In genomic region chr6:2229742-2230141, GRCh38 we compare ENCODE assay signal across 2 cellular contexts.
TF ChIP-seq lines count a peak whose summit lies in the region.

No MANE protein-coding gene starts in this region.

TF ChIP-seq in HepG2, 621 proteins besides CTCF, POLR2A, EP300 and RAD21:
- TF ChIP-seq NFE2L2 (IDR thresholded peaks at IDR 0.05; ENCODE audit: low read length) (no peak), TEAD3 (CRISPR knock-in tag; optimal IDR thresholded peaks at IDR 0.05; ENCODE audit: borderline replicate concordance) (peak; percentile 96), ZXDC (CRISPR knock-in tag; IDR thresholded peaks at IDR 0.05) (no peak), RFX3 (CRISPR knock-in tag; IDR thresholded peaks at IDR 0.05) (peak; percentile 54), SNAPC2 (CRISPR knock-in tag; IDR thresholded peaks at IDR 0.05) (no peak), ZKSCAN1 (IDR thresholded peaks at IDR 0.05; ENCODE audit: low read length) (no peak), CERS6 (CRISPR knock-in tag; IDR thresholded peaks at IDR 0.05) (no peak), U2AF2 (IDR thresholded peaks at IDR 0.05; ENCODE audit: low read depth, low read length) (no peak), BCL3 (CRISPR knock-in tag; IDR thresholded peaks at IDR 0.05) (no peak), PCBP1 (IDR thresholded peaks at IDR 0.05; ENCODE audit: borderline replicate concordance, low read depth, low read length) (no peak), ZNF720 (CRISPR knock-in tag; IDR thresholded peaks at IDR 0.05) (no peak), NR3C1 (CRISPR knock-in tag; IDR thresholded peaks at IDR 0.05) (no peak)

TF ChIP-seq in H1, 55 proteins besides CTCF, POLR2A, EP300 and RAD21:
- TF ChIP-seq GABPA (IDR thresholded peaks at IDR 0.05; ENCODE audit: borderline replicate concordance, insufficient read depth, low read length): no peak
- TF ChIP-seq TEAD4 (IDR thresholded peaks at IDR 0.05; ENCODE audit: low read depth, low read length): peak; percentile 99
- no peak for TF ChIP-seq USF2 (IDR thresholded peaks at IDR 0.05; ENCODE audit: low read length)
TF ChIP-seq in H1: peak in this region for 1.
